Comparison of ENCODE assay signal across 22 cellular contexts in the genomic region with DNA sequence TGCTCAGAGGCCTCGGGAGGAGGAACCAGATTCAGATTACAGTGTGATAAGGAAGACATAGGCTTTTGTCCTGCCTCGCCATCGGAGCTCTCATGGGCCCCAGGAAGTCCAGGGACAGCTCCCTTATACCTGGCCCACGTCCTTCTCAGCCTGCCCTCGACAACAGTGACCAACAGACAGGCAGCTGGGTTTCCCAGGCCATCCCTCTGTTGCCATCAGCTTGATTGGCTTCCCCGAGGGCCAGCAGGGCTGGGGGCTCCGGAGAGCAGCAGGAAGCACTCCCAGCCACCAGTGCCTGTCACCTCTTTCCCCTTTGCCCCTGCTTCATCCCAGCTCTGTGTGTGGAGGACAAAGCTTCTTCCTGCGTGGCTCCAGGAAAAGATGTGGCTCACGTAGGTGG. TPM values are rescaled to one million over a fixed set of nuclear protein-coding genes. Genes with fewer than 3 reads are reported as not detected.
DNase-seq lines count a peak whose midpoint lies in the region; TF ChIP-seq lines count a peak whose summit lies in the region.
"Had no signal": no experiment of that assay in that cellular context is flagged by ENCODE, and none has a peak within 500 bp of the region (broad histone marks: within the 10 kb centered on the region; RNA-seq: fewer than 3 reads in every experiment).

No MANE protein-coding gene starts in this region.

- H3K79me2 ChIP-seq in OCI-LY7 (ENCODE audit: insufficient read depth, low read depth, low read length), result no peaks in the 10 kb centered on the region

- H3K4me1 Mint-ChIP-seq in neural crest cell, result no peaks in the 10 kb centered on the region

- no peak for TF ChIP-seq CTCF in GM13977 (IDR thresholded peaks at IDR 0.05; ENCODE audit: extremely low read depth, insufficient read depth, missing control alignments)
- no peak for TF ChIP-seq CTCF in neural crest cell (conservative IDR thresholded peaks at IDR 0.05)
- no peak for TF ChIP-seq CTCF in OCI-LY7 (conservative IDR thresholded peaks at IDR 0.05; ENCODE audit: low read length)

- no TSS peak for BruUV-seq in OCI-LY7 (replicated peaks; lab: Mats Ljungman, UMichigan)

- DNase-seq in AG20443 (ENCODE audit: low spot score), result peak; percentile 7
- DNase-seq in GM13977 (ENCODE audit: low spot score), result peak; percentile 4
- DNase-seq in iPS-NIHi11 (ENCODE audit: low spot score), result peak; percentile 7
- no peak for DNase-seq in neural crest cell (ENCODE audit: low read depth, low spot score)
- no peak for DNase-seq in OCI-M2 (lab: John Stamatoyannopoulos, UW; ENCODE audit: unreplicated experiment)
- DNase-seq in OCI-LY7 (ENCODE audit: low spot score), result no peak
- no peak for DNase-seq in NCI-H2029 (lab: John Stamatoyannopoulos, UW)
- DNase-seq: BE2C, DMS53, EL, GF-D8, GOT3, MV-4-11, NCI-H1105 treated with DMSO at 0.1 percent for 48 hours, NCI-H2081, NCI-H2171, NCI-H345, NCI-H524 treated with DMSO at 0.1 percent for 48 hours, NCI-H82 had no signal

- no peak overlapping the region for H3K4me2 ChIP-seq in OCI-LY7 (ENCODE audit: low read length)
- H3K4me2 ChIP-seq: A549 had no signal

- no peaks in the 10 kb centered on the region for H4K20me1 ChIP-seq in OCI-LY7 (ENCODE audit: insufficient read depth, low read length)

- H3K9me2 ChIP-seq in OCI-LY7 (ENCODE audit: insufficient read depth, low read length), result no peaks in the 10 kb centered on the region

- no peak overlapping the region for H3K4me3 Mint-ChIP-seq in neural crest cell

- peaks cover 3% of the 10 kb centered on the region for H3K9me3 Mint-ChIP-seq in neural crest cell
- H3K9me3 Mint-ChIP-seq: IgD-negative memory B cell had no signal

- H3K36me3 ChIP-seq in OCI-LY7 (ENCODE audit: insufficient read depth, low read length), result no peaks in the 10 kb centered on the region
- H3K36me3 ChIP-seq: BE2C, SJSA1 had no signal

- POLR2A ChIA-PET in OCI-LY7 (lab: Charles Lee), result interaction anchor here (0.6 to 1.7 kb wide), 2 partner anchors 15 to 561 kb away, joined by 4 to 5 read pairs; no protein-coding TSS in a partner anchor

- in situ Hi-C loops in GM13977 (cut with MboI; ENCODE audit: low pct_unique_long_range_greater_than_20kb, low sequenced_read_pairs, unreplicated experiment), result no loop called here

- peaks cover 6% of the 10 kb centered on the region for H3K4me1 ChIP-seq in OCI-LY7 (ENCODE audit: insufficient read depth, low read length, poor library complexity, severe bottlenecking)
- H3K4me1 ChIP-seq: A549, BE2C, SJSA1 had no signal

- intact Hi-C loops in OCI-LY7 (cut with micrococcal nuclease; ENCODE audit: unreplicated experiment), result no loop called here

- no peaks in the 10 kb centered on the region for H3K9me3 ChIP-seq in OCI-LY7 (ENCODE audit: low read length)
- H3K9me3 ChIP-seq: A549, BE2C had no signal

- peak overlapping the region; percentile 43 for H3K27ac Mint-ChIP-seq in neural crest cell (ENCODE audit: unreplicated experiment)
- H3K27ac Mint-ChIP-seq: IgD-negative memory B cell had no signal

- H3K36me3 Mint-ChIP-seq in neural crest cell (ENCODE audit: low read depth), result no peaks in the 10 kb centered on the region

- CTCF ChIA-PET in OCI-LY7 (lab: Charles Lee; ENCODE audit: unreplicated experiment), result no interaction called here

- peaks cover 24% of the 10 kb centered on the region for H3K27me3 Mint-ChIP-seq in neural crest cell (ENCODE audit: low read depth)

- H3K4me3 ChIP-seq in OCI-LY7 (ENCODE audit: low read depth, low read length, poor library complexity, severe bottlenecking), result no peak overlapping the region
- H3K4me3 ChIP-seq: A549, SJSA1 had no signal

- no peak overlapping the region for H2AFZ ChIP-seq in OCI-LY7 (ENCODE audit: low read length)

- no peak overlapping the region for H3K27ac ChIP-seq in OCI-LY7 (ENCODE audit: low read depth, low read length, poor library complexity, severe bottlenecking)
- H3K27ac ChIP-seq: A549, SJSA1 had no signal

RNA-seq across cellular contexts. Expression of a gene that starts 17.6 kb away (rescaled TPM):
- total RNA-seq in neural crest cell (not detected in 2 replicates), OCI-LY7 (2022) (1.8 and 3.5 TPM in 2 replicates)
- 6.7 and 7.4 TPM in 2 replicates for total RNA-seq in OCI-LY7 (2014; rRNA removed; shearing (Covaris generic))
- total RNA-seq: SJSA1 had no signal

RNA-seq across cellular contexts. Expression of a gene that starts 47.2 kb away (rescaled TPM):
- total RNA-seq in neural crest cell (not detected in 2 replicates), OCI-LY7 (2022) (not detected in 2 replicates)
- not detected in 2 replicates for total RNA-seq in OCI-LY7 (2014; rRNA removed; shearing (Covaris generic))
- total RNA-seq: SJSA1 had no signal

RNA-seq across cellular contexts. Expression of a gene that starts 52.2 kb away (rescaled TPM):
- 3.1 and 4.6 TPM in 2 replicates for total RNA-seq in neural crest cell
- total RNA-seq in OCI-LY7 (2014; rRNA removed; shearing (Covaris generic)), result 9.4 and 19.5 TPM in 2 replicates
- total RNA-seq in OCI-LY7 (2022), result 1.1 and 2.0 TPM in 2 replicates

Comparison
In these comparisons a context has a peak if more than half of its experiments do, and no peak if none do; other contexts are left out.
1. DNase-seq: peak in AG20443 (single experiment), GM13977 (single experiment) and iPS-NIHi11 (single experiment); none in neural crest cell (single experiment), OCI-M2 (single experiment), OCI-LY7 (single experiment) and NCI-H2029 (single experiment).